In the genomic region with DNA sequence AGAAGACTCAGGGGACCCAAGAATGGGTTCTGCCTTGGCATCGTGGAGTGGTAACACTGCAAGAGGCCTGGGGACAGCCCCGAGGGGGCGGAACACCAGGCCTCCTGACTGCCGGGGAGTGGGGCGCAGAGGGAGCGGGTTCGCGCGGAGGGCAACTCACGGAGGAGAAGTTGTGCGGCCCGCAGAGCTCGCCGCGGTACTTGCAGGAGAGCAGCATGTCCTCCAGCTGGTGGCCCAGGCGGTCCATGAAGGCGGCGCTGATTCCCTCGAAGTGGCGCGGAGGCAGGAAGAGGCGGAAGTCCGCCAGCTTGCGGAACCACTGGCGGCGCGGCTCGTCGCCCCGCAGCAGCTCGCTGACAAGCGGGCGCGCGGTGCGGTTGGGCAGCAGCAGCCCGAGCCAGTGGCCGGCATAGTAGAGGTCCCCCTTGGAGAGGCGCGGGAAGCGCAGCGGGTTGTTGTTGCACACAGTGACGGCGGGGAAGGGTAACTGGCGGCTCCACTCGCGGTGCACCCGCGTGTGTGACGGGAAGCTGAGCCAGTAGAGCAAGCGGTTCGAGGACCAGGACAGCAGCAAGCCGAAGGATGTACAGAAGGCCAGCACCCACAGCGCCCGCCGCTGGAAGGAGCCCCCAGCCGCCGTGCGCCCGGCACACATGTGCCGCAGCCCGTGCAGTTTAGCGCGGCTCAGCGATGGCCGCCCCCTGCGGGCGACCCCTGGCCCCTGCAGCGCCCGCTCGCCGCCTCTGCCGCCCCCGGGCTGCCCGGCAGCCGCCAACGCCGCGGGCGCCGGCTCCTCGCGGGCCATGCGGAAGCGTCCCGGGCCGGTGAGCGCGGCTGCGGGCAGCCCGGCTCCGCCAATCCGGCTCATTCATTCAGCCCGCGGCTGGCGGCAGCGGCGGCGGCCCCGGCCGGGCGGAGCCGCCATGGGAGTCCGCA, we compare ENCODE assay signal across 9 cellular contexts. TPM values are rescaled to one million over a fixed set of nuclear protein-coding genes. Genes with fewer than 3 reads are reported as not detected.
DNase-seq lines count a peak whose midpoint lies in the region; ATAC-seq and TF ChIP-seq lines count a peak whose summit lies in the region.
"Had no signal": no experiment of that assay in that cellular context is flagged by ENCODE, and none has a peak within 500 bp of the region (broad histone marks: within the 10 kb centered on the region; RNA-seq: fewer than 3 reads in every experiment).

No MANE protein-coding gene starts in this region.

- H3K4me1 ChIP-seq in ES-I3 (ENCODE audit: insufficient read depth, low read length) (no peaks in the 10 kb centered on the region), fibroblast of lung (ENCODE audit: control insufficient read depth, extremely low read depth, insufficient read depth, low read length) (no peaks in the 10 kb centered on the region), parathyroid adenoma (no peaks in the 10 kb centered on the region)

- H3K9me3 ChIP-seq in ES-I3 (ENCODE audit: control insufficient read depth, insufficient read depth, low read length) (no peaks in the 10 kb centered on the region), fibroblast of lung (ENCODE audit: control insufficient read depth, insufficient read depth, low read depth, low read length) (no peaks in the 10 kb centered on the region), parathyroid adenoma (ENCODE audit: control insufficient read depth, low read length) (no peaks in the 10 kb centered on the region)

- peak; percentile 16 for DNase-seq in SHP77 treated with DMSO at 0.1 percent for 48 hours (lab: John Stamatoyannopoulos, UW)
- peak; percentile 45 to 75 for DNase-seq in fibroblast of lung (ENCODE audit: low read depth in 2 of 2)
- DNase-seq in NCI-H2107 treated with DMSO at 0.1 percent for 48 hours (lab: John Stamatoyannopoulos, UW; ENCODE audit: unreplicated experiment) = no peak
- no peak for DNase-seq in NCI-H146 treated with DMSO at 0.1 percent for 48 hours (lab: John Stamatoyannopoulos, UW; ENCODE audit: unreplicated experiment)
- no peak for DNase-seq in GM19238 (ENCODE audit: insufficient read length, low spot score)

- no peak for ATAC-seq in HG03432 (IDR thresholded peaks at IDR 0.05; ENCODE audit: unreplicated experiment)

- H2AFZ ChIP-seq in fibroblast of lung (ENCODE audit: low read length) (peak overlapping the region; percentile 63), parathyroid adenoma (peak overlapping the region; percentile 28)

- no peak for TF ChIP-seq CTCF in fibroblast of lung (conservative IDR thresholded peaks at IDR 0.05 in 1 of 2, IDR thresholded peaks at IDR 0.05 in 1 of 2; ENCODE audit: low read depth in 1 of 2, low read length in 2 of 2)
- TF ChIP-seq CTCF in parathyroid adenoma (IDR thresholded peaks at IDR 0.05) = no peak

- H3K27me3 ChIP-seq in fibroblast of lung (ENCODE audit: control insufficient read depth, insufficient read depth, low read length) (peaks cover 13% of the 10 kb centered on the region), parathyroid adenoma (ENCODE audit: control insufficient read depth, insufficient read depth, low read length) (no peaks in the 10 kb centered on the region)

- no peaks in the 10 kb centered on the region for H4K20me1 ChIP-seq in fibroblast of lung (ENCODE audit: control insufficient read depth, extremely low read depth, insufficient read depth, low read length)

- H3K36me3 ChIP-seq in ES-I3 (ENCODE audit: insufficient read depth, low read length) (no peaks in the 10 kb centered on the region), fibroblast of lung (ENCODE audit: control insufficient read depth, insufficient read depth, low read length) (no peaks in the 10 kb centered on the region), parathyroid adenoma (ENCODE audit: control insufficient read depth, insufficient read depth, low read length) (no peaks in the 10 kb centered on the region)

- peak overlapping the region; percentile 46; the same call in 1 of the 2 replicates for H3K9ac ChIP-seq in ES-I3 (ENCODE audit: low read depth, low read length)
- no peak overlapping the region for H3K9ac ChIP-seq in fibroblast of lung (ENCODE audit: insufficient read depth, low read length)
- no peak overlapping the region for H3K9ac ChIP-seq in parathyroid adenoma

- peak overlapping the region; percentile 33 to 48 (median 33) for H3K4me3 ChIP-seq in fibroblast of lung (replicated peaks in 1 of 4; ENCODE audit: control extremely low read depth in 1 of 4, insufficient read depth in 1 of 4, low read depth in 3 of 4, low read length in 4 of 4)
- no peak overlapping the region for H3K4me3 ChIP-seq in parathyroid adenoma (ENCODE audit: low read depth, low read length)

- H3K79me2 ChIP-seq in fibroblast of lung (ENCODE audit: control insufficient read depth, insufficient read depth, low read length) = no peaks in the 10 kb centered on the region
- H3K79me2 ChIP-seq in parathyroid adenoma = no peaks in the 10 kb centered on the region

- H3K27ac ChIP-seq in fibroblast of lung (ENCODE audit: insufficient read depth, low read length) (no peak overlapping the region), parathyroid adenoma (no peak overlapping the region)

- peak overlapping the region; percentile 80 for H3K4me2 ChIP-seq in fibroblast of lung (ENCODE audit: extremely low read depth, insufficient read depth, low read length)
- no peak overlapping the region for H3K4me2 ChIP-seq in parathyroid adenoma (ENCODE audit: low read length)

RNA-seq across cellular contexts. Expression of a gene that starts 1.6 kb away (rescaled TPM):
- 0.50 and 0.51 TPM in 2 replicates for total RNA-seq in fibroblast of lung
- 0.08 and 0.16 TPM in 2 replicates for polyA plus RNA-seq in fibroblast of lung
- 0.09 and 0.20 TPM in 2 replicates for polyA plus RNA-seq in fibroblast of lung (2012)
- polyA minus RNA-seq in fibroblast of lung (ENCODE audit: low replicate concordance) = not detected in 2 replicates
- total RNA-seq: HT1080 had no signal

Comparison
In these comparisons a context has a peak if more than half of its experiments do, and no peak if none do; other contexts are left out.
1. DNase-seq: peak in SHP77 treated with DMSO at 0.1 percent for 48 hours (single experiment) and fibroblast of lung (2 of 2); none in NCI-H2107 treated with DMSO at 0.1 percent for 48 hours (single experiment), NCI-H146 treated with DMSO at 0.1 percent for 48 hours (single experiment) and GM19238 (single experiment).